ENCODE assay signal across 1 cellular context in genomic region chr18:23356416-23356815, GRCh38.
TF ChIP-seq lines count a peak whose summit lies in the region.

No MANE protein-coding gene starts in this region.

TF ChIP-seq in GM23338, 12 proteins besides CTCF, POLR2A, EP300 and RAD21 (continued from another document):
- no peak for TF ChIP-seq ZNF462 (CRISPR knock-in tag; IDR thresholded peaks at IDR 0.05)
- TF ChIP-seq ZNF331 (CRISPR knock-in tag; IDR thresholded peaks at IDR 0.05; ENCODE audit: low read depth), result no peak
- TF ChIP-seq POLR2AphosphoS5 (IDR thresholded peaks at IDR 0.05; ENCODE audit: low read depth), result no peak
- no peak for TF ChIP-seq REST (IDR thresholded peaks at IDR 0.05; ENCODE audit: unreplicated experiment)
- no peak for TF ChIP-seq EZH2 (IDR thresholded peaks at IDR 0.05; ENCODE audit: low read depth, unreplicated experiment)
- no peak for TF ChIP-seq ETS1 (IDR thresholded peaks at IDR 0.05)
- no peak for TF ChIP-seq NANOG (IDR thresholded peaks at IDR 0.05; ENCODE audit: borderline replicate concordance)
- no peak for TF ChIP-seq CREB1 (CRISPR knock-in tag; IDR thresholded peaks at IDR 0.05; ENCODE audit: low read depth)
- no peak for TF ChIP-seq JUNB (IDR thresholded peaks at IDR 0.05; ENCODE audit: unreplicated experiment)
